ENCODE assay signal across 8 cellular contexts in the genomic region with DNA sequence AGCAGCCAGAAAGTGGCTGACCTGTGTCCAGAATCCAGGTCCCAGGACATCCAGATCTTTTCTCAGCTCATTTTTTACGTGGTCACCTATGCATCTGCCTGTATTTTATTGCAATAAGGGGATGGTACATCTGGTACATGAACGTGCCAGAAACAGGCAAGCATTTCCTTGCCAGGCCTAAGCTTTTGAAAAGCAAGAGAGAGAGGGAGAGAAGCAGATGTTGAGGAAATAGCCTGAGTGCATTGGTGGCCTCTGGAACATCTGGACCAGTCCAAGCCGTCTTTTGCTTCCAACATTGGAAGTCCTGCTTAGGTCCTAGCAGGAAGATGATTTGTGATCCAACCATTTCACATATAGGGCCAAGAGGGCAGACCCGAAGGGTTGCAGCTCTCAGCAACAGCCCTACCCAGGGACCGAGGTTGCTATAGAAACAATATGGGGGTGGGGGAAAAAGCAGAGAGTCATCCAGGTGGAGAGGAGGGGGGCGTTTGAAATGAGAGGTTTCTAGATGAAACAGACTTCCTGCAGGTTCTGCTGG.
"Had no signal": no experiment of that assay in that cellular context is flagged by ENCODE, and none has a peak within 500 bp of the region (broad histone marks: within the 10 kb centered on the region; RNA-seq: fewer than 3 reads in every experiment).

No MANE protein-coding gene starts in this region.

- H3K4me3 Mint-ChIP-seq: HFFc6, IgD-negative memory B cell had no signal

- DNase-seq: GM23248, GOT3, H7, HFFc6, KBM-7 had no signal

- H3K9me3 ChIP-seq: HAP-1 had no signal

- H3K27me3 Mint-ChIP-seq: IgD-negative memory B cell had no signal

- H3K27ac ChIP-seq: GM23248, HL-60 had no signal

- H3K4me3 ChIP-seq: GM23248, HAP-1 had no signal

- H3K36me3 ChIP-seq: HAP-1 had no signal

- H3K36me3 Mint-ChIP-seq: IgD-negative memory B cell had no signal

- H3K27ac Mint-ChIP-seq: HFFc6, IgD-negative memory B cell had no signal

- H3K4me1 Mint-ChIP-seq: IgD-negative memory B cell had no signal

- H3K4me1 ChIP-seq: HAP-1 had no signal

- H3K9ac ChIP-seq: GM23248 had no signal
